ENCODE assay signal across 8 cellular contexts in genomic region chr22:43993072-43993760, GRCh38. TPM values are rescaled to one million over a fixed set of nuclear protein-coding genes. Genes with fewer than 3 reads are reported as not detected.
DNase-seq lines count a peak whose midpoint lies in the region; ATAC-seq and TF ChIP-seq lines count a peak whose summit lies in the region.

No MANE protein-coding gene starts in this region.

- H3K4me1 Mint-ChIP-seq in activated naive CD8-positive, alpha-beta T cell (ENCODE audit: low read depth), result peaks cover 29% of the 10 kb centered on the region

- POLR2A ChIA-PET in SK-N-SH (lab: Yijun Ruan, JAX), result interaction anchor here (0.9 to 1.0 kb wide), 2 partner anchors 9 to 92 kb away, joined by 3 read pairs; no protein-coding TSS in a partner anchor

- no peaks in the 10 kb centered on the region for H3K9me3 Mint-ChIP-seq in activated naive CD8-positive, alpha-beta T cell (ENCODE audit: low read depth)

- H3K27me3 Mint-ChIP-seq in activated naive CD8-positive, alpha-beta T cell, result no peaks in the 10 kb centered on the region

- no peaks in the 10 kb centered on the region for H3K9me3 ChIP-seq in SK-N-SH

- peak; percentile 78 for ATAC-seq in Right ventricle myocardium superior (ENCODE audit: poor library complexity)
- no peak for ATAC-seq in GM19463 (IDR thresholded peaks at IDR 0.05; ENCODE audit: unreplicated experiment)
- ATAC-seq in GM18505 (IDR thresholded peaks at IDR 0.05; ENCODE audit: unreplicated experiment), result no peak

- H3K36me3 ChIP-seq in SK-N-SH (replicated peaks in 1 of 2; ENCODE audit: control insufficient read depth in 1 of 2, insufficient read depth in 2 of 2, low read length in 1 of 2), result peaks cover 51 to 85% of the 10 kb centered on the region in 2 experiments

- 31% methylated on average over 17 of the region's 20 CpGs for WGBS in SK-N-SH (ENCODE audit: low lambda C conversion rate)

- H3F3A ChIP-seq in SK-N-SH (replicated peaks; ENCODE audit: insufficient read depth), result peaks cover 7% of the 10 kb centered on the region

- H3K4me2 ChIP-seq in SK-N-SH, result no peak overlapping the region

- H3K4me1 ChIP-seq in SK-N-SH (ENCODE audit: control insufficient read depth in 1 of 2, insufficient read depth in 2 of 2, low read depth in 1 of 2, low read length in 1 of 2), result peaks cover 0 to 6% of the 10 kb centered on the region in 2 experiments; a peak in 1 of 4 replicates

- no peak overlapping the region for H3K4me3 Mint-ChIP-seq in activated naive CD8-positive, alpha-beta T cell

- peak; percentile 91 for TF ChIP-seq RAD21 in SK-N-SH (IDR thresholded peaks at IDR 0.05; ENCODE audit: low read length)

- no peak overlapping the region for H3K9ac ChIP-seq in SK-N-SH

- in situ Hi-C loops in KBM-7 (cut with MboI; ENCODE audit: low pct_unique_long_range_greater_than_20kb, low sequenced_read_pairs), result no loop called here

- H2AFZ ChIP-seq in SK-N-SH (ENCODE audit: low read depth), result no peak overlapping the region

- no peaks in the 10 kb centered on the region for H3K27me3 ChIP-seq in SK-N-SH (ENCODE audit: insufficient read depth)

- no peaks in the 10 kb centered on the region for H3K79me2 ChIP-seq in SK-N-SH (ENCODE audit: insufficient read depth)

- no peaks in the 10 kb centered on the region for H3K9me2 ChIP-seq in SK-N-SH

- H3K36me3 Mint-ChIP-seq in activated naive CD8-positive, alpha-beta T cell, result peaks cover 8% of the 10 kb centered on the region

- TF ChIP-seq EP300 in SK-N-SH (IDR thresholded peaks at IDR 0.05; ENCODE audit: borderline replicate concordance in 1 of 2, low read depth in 1 of 2, low read length in 1 of 2), result no peak

- peak overlapping the region; percentile 41 for H3K27ac Mint-ChIP-seq in activated naive CD8-positive, alpha-beta T cell

- CTCF ChIA-PET in SK-N-SH (lab: Yijun Ruan, JAX), result interaction anchor here (0.6 to 8.2 kb wide), 80 partner anchors 8 to 692 kb away, joined by 3 to 234 read pairs (median 4); partner anchors contain the start of genes PARVB and PARVG

- H3K27ac ChIP-seq in SK-N-SH (ENCODE audit: low read depth in 2 of 2, low read length in 1 of 2), result no peak overlapping the region; a peak in 1 of 4 replicates

- TF ChIP-seq CTCF in SK-N-SH (IDR thresholded peaks at IDR 0.05), result peak; percentile 98

- H4K20me1 ChIP-seq in SK-N-SH (ENCODE audit: insufficient read depth), result peaks cover 4% of the 10 kb centered on the region; the same call in 1 of the 2 replicates

- H3K4me3 ChIP-seq in SK-N-SH (ENCODE audit: low read depth in 2 of 2, low read length in 1 of 2), result peak overlapping the region in 1 of 2 experiments; percentile 27; a peak in 1 of 4 replicates

- intact Hi-C loops in Right ventricle myocardium superior (cut with DNase I), result loop anchor here (5.0 kb wide), 2 partner anchors 94 to 634 kb away; no protein-coding TSS in a partner anchor

- TF ChIP-seq POLR2A in GM18505 (IDR thresholded peaks at IDR 0.05; ENCODE audit: borderline replicate concordance, extremely low read depth, insufficient read depth, insufficient read length), result no peak

- DNase-seq in DMS153 treated with DMSO at 0.1 percent for 48 hours (lab: John Stamatoyannopoulos, UW; ENCODE audit: unreplicated experiment) (peak; percentile 22), KBM-7 (peak; percentile 71), SK-N-SH (peak; percentile 88), Right ventricle myocardium superior (peak; percentile 73), renal cortical epithelial cell (ENCODE audit: low read depth) (peak; percentile 28)

TF ChIP-seq in SK-N-SH, 30 proteins besides CTCF, POLR2A, EP300 and RAD21:
- peak; percentile 86 for TF ChIP-seq SMC3 (IDR thresholded peaks at IDR 0.05; ENCODE audit: low read depth, low read length)
- no peak for TF ChIP-seq REST (IDR thresholded peaks at IDR 0.05; ENCODE audit: low read depth, low read length)

RNA-seq across cellular contexts. Expression of gene PARVB, which starts 30.9 kb away (rescaled TPM):
- 57.7 and 87.8 TPM in 2 replicates for polyA plus RNA-seq in SK-N-SH (2012; rRNA removed)
- polyA plus RNA-seq in SK-N-SH (2012; cell fraction: cytosol; rRNA removed), result 50.1 and 52.3 TPM in 2 replicates
- polyA plus RNA-seq in SK-N-SH (2012; cell fraction: nucleus; rRNA removed), result 33.2 and 39.7 TPM in 2 replicates
- total RNA-seq in Right ventricle myocardium superior (194 TPM), renal cortical epithelial cell (20.3 and 37.5 TPM in 2 replicates)

RNA-seq across cellular contexts. Expression of gene SAMM50, which starts 38.0 kb away (rescaled TPM):
- polyA plus RNA-seq in SK-N-SH (2012; rRNA removed), result 46.7 and 49.6 TPM in 2 replicates
- polyA plus RNA-seq in SK-N-SH (2012; cell fraction: cytosol; rRNA removed), result 46.2 and 46.7 TPM in 2 replicates
- 28.3 and 45.0 TPM in 2 replicates for polyA plus RNA-seq in SK-N-SH (2012; cell fraction: nucleus; rRNA removed)
- 78.0 TPM for total RNA-seq in Right ventricle myocardium superior
- 35.1 and 57.6 TPM in 2 replicates for total RNA-seq in renal cortical epithelial cell

Comparison
In these comparisons a context has a peak if more than half of its experiments do, and no peak if none do; other contexts are left out.
1. DNase-seq: peak in every context shown above with its lines; median percentile 88 in SK-N-SH; 73 in Right ventricle myocardium superior; 71 in KBM-7; 28 in renal cortical epithelial cell; 22 in DMS153 treated with DMSO at 0.1 percent for 48 hours.